ENCODE assay signal across 12 cellular contexts in genomic region chr3:170506556-170506955, GRCh38.
DNase-seq lines count a peak whose midpoint lies in the region; ATAC-seq and TF ChIP-seq lines count a peak whose summit lies in the region.
"Had no signal": no experiment of that assay in that cellular context is flagged by ENCODE, and none has a peak within 500 bp of the region (broad histone marks: within the 10 kb centered on the region; RNA-seq: fewer than 3 reads in every experiment).

No MANE protein-coding gene starts in this region.

- TF ChIP-seq EP300 in esophagus muscularis mucosa (IDR thresholded peaks at IDR 0.05), result no peak

- no peak overlapping the region for H3K4me3 ChIP-seq in epithelial cell of proximal tubule (ENCODE audit: low read depth, low read length)
- H3K4me3 ChIP-seq in osteoblast (ENCODE audit: insufficient read depth, low read length), result no peak overlapping the region
- no peak overlapping the region for H3K4me3 ChIP-seq in aorta (ENCODE audit: low read length in 2 of 2)
- no peak overlapping the region for H3K4me3 ChIP-seq in esophagus muscularis mucosa
- H3K4me3 ChIP-seq: lower lobe of right lung had no signal

- ATAC-seq in aorta (ENCODE audit: low FRiP score), result no peak
- ATAC-seq: lower lobe of right lung had no signal

- no peak for TF ChIP-seq CTCF in epithelial cell of proximal tubule (conservative IDR thresholded peaks at IDR 0.05; ENCODE audit: low read depth, low read length)
- TF ChIP-seq CTCF in osteoblast (IDR thresholded peaks at IDR 0.05; ENCODE audit: extremely low read depth, low read depth, low read length), result no peak
- no peak for TF ChIP-seq CTCF in esophagus muscularis mucosa (IDR thresholded peaks at IDR 0.05)

- H3K4me1 ChIP-seq in osteoblast (ENCODE audit: insufficient read depth, low read length) (peaks cover 11% of the 10 kb centered on the region), aorta (ENCODE audit: control insufficient read depth in 1 of 2, insufficient read depth in 2 of 2, low read length in 2 of 2) (no peaks in the 10 kb centered on the region), esophagus muscularis mucosa (peaks cover 0 to 4% (median 0%) of the 10 kb centered on the region in 4 donors)
- H3K4me1 ChIP-seq: lower lobe of right lung had no signal

- peak; percentile 46 for DNase-seq in DMS 273 (lab: John Stamatoyannopoulos, UW; ENCODE audit: unreplicated experiment)
- no peak for DNase-seq in DMS 273 treated with DMSO at 0.1 percent for 48 hours (lab: John Stamatoyannopoulos, UW)
- peak; percentile 13 to 26 for DNase-seq in NCI-H526 (lab: John Stamatoyannopoulos, UW)
- DNase-seq in epithelial cell of proximal tubule (ENCODE audit: low read depth), result peak; percentile 54
- peak; percentile 72 for DNase-seq in osteoblast (ENCODE audit: insufficient read length, low spot score, missing footprints)
- DNase-seq in amygdala (lab: John Stamatoyannopoulos, UW), result no peak
- DNase-seq in aorta, result no peak
- no peak for DNase-seq in esophagus muscularis mucosa (ENCODE audit: extremely low spot score)
- DNase-seq: 8988T, lower lobe of right lung, NCI-H1105 treated with DMSO at 0.1 percent for 48 hours, T-helper 1 cell had no signal

- peak overlapping the region; percentile 25 for H3K4me2 ChIP-seq in osteoblast (ENCODE audit: insufficient read depth, low read length)

- H3K36me3 ChIP-seq in osteoblast (ENCODE audit: insufficient read depth, low read length) (no peaks in the 10 kb centered on the region), aorta (ENCODE audit: control insufficient read depth in 1 of 2, insufficient read depth in 2 of 2, low read length in 1 of 2) (no peaks in the 10 kb centered on the region), esophagus muscularis mucosa (no peaks in the 10 kb centered on the region)
- H3K36me3 ChIP-seq: lower lobe of right lung had no signal

- no peak for TF ChIP-seq POLR2A in esophagus muscularis mucosa (IDR thresholded peaks at IDR 0.05; ENCODE audit: low read depth)

- 11 to 14% methylated on average over 2 of the region's 2 CpGs for WGBS in aorta, 2 donors
- WGBS in esophagus muscularis mucosa, result 24% methylated on average over 2 of the region's 2 CpGs

- H2AFZ ChIP-seq in osteoblast (ENCODE audit: low read length), result peak overlapping the region; percentile 73

- intact Hi-C loops in aorta (cut with DNase I) (no loop called here), esophagus muscularis mucosa (cut with DNase I) (no loop called here)

- no peaks in the 10 kb centered on the region for H4K20me1 ChIP-seq in osteoblast (ENCODE audit: insufficient read depth, low read length)

- H3K79me2 ChIP-seq in osteoblast (ENCODE audit: insufficient read depth, low read length), result no peaks in the 10 kb centered on the region

- H3K27me3 ChIP-seq in osteoblast (ENCODE audit: insufficient read depth, low read length) (no peaks in the 10 kb centered on the region), aorta (ENCODE audit: control insufficient read depth in 1 of 2, insufficient read depth in 2 of 2, low read length in 1 of 2) (no peaks in the 10 kb centered on the region), esophagus muscularis mucosa (no peaks in the 10 kb centered on the region)

- no peaks in the 10 kb centered on the region for H3K9me3 ChIP-seq in osteoblast (ENCODE audit: low read depth, low read length)
- no peaks in the 10 kb centered on the region for H3K9me3 ChIP-seq in aorta (ENCODE audit: control insufficient read depth, low read length)
- H3K9me3 ChIP-seq in esophagus muscularis mucosa, result no peaks in the 10 kb centered on the region
- H3K9me3 ChIP-seq: lower lobe of right lung had no signal

- peak overlapping the region; percentile 5 for H3K27ac ChIP-seq in osteoblast (ENCODE audit: low read depth, low read length)
- no peak overlapping the region for H3K27ac ChIP-seq in aorta (ENCODE audit: low read depth in 1 of 2, low read length in 2 of 2)
- no peak overlapping the region for H3K27ac ChIP-seq in esophagus muscularis mucosa (replicated peaks in 1 of 4)
- H3K27ac ChIP-seq: lower lobe of right lung had no signal

Comparison
In these comparisons a context has a peak if more than half of its experiments do, and no peak if none do; other contexts are left out.
1. DNase-seq: peak in DMS 273 (single experiment), NCI-H526 (2 of 2), epithelial cell of proximal tubule (single experiment) and osteoblast (single experiment); none in DMS 273 treated with DMSO at 0.1 percent for 48 hours (single experiment), amygdala (0 of 56), aorta (0 of 2) and esophagus muscularis mucosa (single experiment).